In genomic region chr15:40471105-40471777, GRCh38 we compare ENCODE assay signal across 8 cellular contexts. TPM values are rescaled to one million over a fixed set of nuclear protein-coding genes. Genes with fewer than 3 reads are reported as not detected.
A peak's percentile ranks its signal among the peaks of the same experiment; 100 is the strongest.
DNase-seq lines count a peak whose midpoint lies in the region; ATAC-seq, FAIRE-seq and TF ChIP-seq lines count a peak whose summit lies in the region.

No MANE protein-coding gene starts in this region.

- in situ Hi-C loops in Caki2 (cut with HindIII; ENCODE audit: low pct_unique_long_range_greater_than_20kb, low sequenced_read_pairs), result no loop called here

- no peaks in the 10 kb centered on the region for H3K9me3 ChIP-seq in adrenal gland (replicated peaks in 1 of 3)
- H3K9me3 ChIP-seq in iPS-18c (ENCODE audit: control insufficient read depth, insufficient read depth, low read length), result no peaks in the 10 kb centered on the region

- TF ChIP-seq CTCF in NB4 (IDR thresholded peaks at IDR 0.05; ENCODE audit: low read depth, low read length), result no peak
- no peak for TF ChIP-seq CTCF in adrenal gland (IDR thresholded peaks at IDR 0.05)

- DNase-seq in Caki2 (ENCODE audit: low read depth) (peak; percentile 32), NB4 (ENCODE audit: low read depth) (peak; percentile 85), adrenal gland (peak in 6 of 7 donors; percentile 31 to 62 (median 38)), frontal cortex (ENCODE audit: low spot score in 2 of 2) (no peak), HPDE6-E6E7 (ENCODE audit: extremely low spot score) (no peak)
- DNase-seq in stimulated activated CD8-positive, alpha-beta memory T cell treated with anti-CD3 and anti-CD28 coated beads, Interleukin-15, amount 100 ng/mL, for 24 hours (ENCODE audit: low read depth), result peak; percentile 11

- peaks cover 0 to 7% of the 10 kb centered on the region in 2 donors for H3K36me3 ChIP-seq in adrenal gland (replicated peaks in 1 of 2)

- no peaks in the 10 kb centered on the region for H3K27me3 ChIP-seq in adrenal gland

- peak; percentile 19 for ATAC-seq in GM21717 (IDR thresholded peaks at IDR 0.05; ENCODE audit: unreplicated experiment)

- 0 to 1% (median 0%) methylated on average over 7 to 58 of the region's 58 CpGs for WGBS in adrenal gland, 4 donors

- intact Hi-C loops in adrenal gland (cut with DNase I), result no loop called here

- peak overlapping the region in 4 of 5 donors; percentile 55 to 97 (median 84) for H3K27ac ChIP-seq in adrenal gland

- no peak for FAIRE-seq in frontal cortex (lab: Jason Lieb, UNC)

- TF ChIP-seq POLR2A in NB4 (IDR thresholded peaks at IDR 0.05; ENCODE audit: extremely low read depth, insufficient read length), result peak; percentile 65
- TF ChIP-seq POLR2A in adrenal gland (IDR thresholded peaks at IDR 0.05), result no peak

- H3K4me3 ChIP-seq in NB4 (ENCODE audit: low read depth, low read length) (peak overlapping the region; percentile 67), adrenal gland (peak overlapping the region in 3 of 4 donors; percentile 34 to 86 (median 85)), iPS-18c (ENCODE audit: insufficient read depth, low read depth, low read length) (peak overlapping the region; percentile 60)

- peaks cover 0 to 19% of the 10 kb centered on the region in 2 donors for H3K4me1 ChIP-seq in adrenal gland (replicated peaks in 1 of 2)

RNA-seq across cellular contexts. Expression of gene CHST14, which starts 0.5 kb away (rescaled TPM):
- total RNA-seq in Caki2 (2014; rRNA removed; shearing (Covaris generic); ENCODE audit: low replicate concordance), result 17.3 and 20.0 TPM in 2 replicates
- total RNA-seq in adrenal gland (10 to 100 TPM in 5 of 8 donors, 1 to 10 TPM in 3; 7.9 to 20.6 (median 14.2) TPM), frontal cortex (0.82 TPM)
- 10 to 100 TPM in 1 of 3 donors, 1 to 10 TPM in 2; 5.0 to 11.0 (median 6.7) TPM for polyA plus RNA-seq in adrenal gland

RNA-seq across cellular contexts. Expression of gene BAHD1, which starts 30.5 kb away (rescaled TPM):
- total RNA-seq in Caki2 (2014; rRNA removed; shearing (Covaris generic); ENCODE audit: low replicate concordance), result 4.6 and 5.0 TPM in 2 replicates
- total RNA-seq in adrenal gland, result 10 to 100 TPM; 26.3 to 58.8 (median 36.3) TPM
- 10 to 100 TPM; 13.2 to 30.8 (median 23.6) TPM for polyA plus RNA-seq in adrenal gland
- total RNA-seq in frontal cortex, result 7.3 TPM

Comparison
In these comparisons a context has a peak if more than half of its experiments do, and no peak if none do; other contexts are left out.
1. DNase-seq: peak in Caki2 (single experiment), NB4 (single experiment), adrenal gland (6 of 7) and stimulated activated CD8-positive, alpha-beta memory T cell treated with anti-CD3 and anti-CD28 coated beads, Interleukin-15, amount 100 ng/mL, for 24 hours (single experiment); none in frontal cortex (0 of 2) and HPDE6-E6E7 (single experiment).
2. Peak in every context shown above with its lines, with median percentiles within 50 percentile points of each other: H3K4me3 ChIP-seq.